ENCODE assay signal across 8 cellular contexts in genomic region chr9:132242621-132243155, GRCh38.
A peak's percentile ranks its signal among the peaks of the same experiment; 100 is the strongest.
DNase-seq lines count a peak whose midpoint lies in the region; ATAC-seq, FAIRE-seq and TF ChIP-seq lines count a peak whose summit lies in the region.

No MANE protein-coding gene starts in this region.

- H3K4me1 Mint-ChIP-seq in CD14-positive monocyte: peaks cover 31% of the 10 kb centered on the region
- H3K4me1 Mint-ChIP-seq in natural killer cell: peaks cover 6 to 15% of the 10 kb centered on the region in 2 donors

- H3K4me3 Mint-ChIP-seq in CD14-positive monocyte: peak overlapping the region; percentile 93 to 97
- H3K4me3 Mint-ChIP-seq in natural killer cell: peak overlapping the region; percentile 99

- H3K4me3 ChIP-seq in Jurkat, Clone E6-1 (ENCODE audit: low read length): peak overlapping the region; percentile 70
- H3K4me3 ChIP-seq in cardiac fibroblast (replicated peaks in 1 of 2; ENCODE audit: low read depth in 2 of 2, low read length in 2 of 2): peak overlapping the region; percentile 57 to 58

- DNase-seq in CD14-positive monocyte (ENCODE audit: low spot score): no peak
- DNase-seq in Jurkat, Clone E6-1 (ENCODE audit: low read depth, low spot score): no peak
- DNase-seq in cardiac fibroblast (ENCODE audit: low read depth in 2 of 2): no peak
- DNase-seq in natural killer cell: no peak
- no peak for DNase-seq in effector CD8-positive, alpha-beta T cell (lab: John Stamatoyannopoulos, UW)
- DNase-seq in putamen (ENCODE audit: low spot score): no peak
- no peak for DNase-seq in RCC 7860 (ENCODE audit: low spot score)
- no peak for DNase-seq in stimulated activated CD4-positive, alpha-beta T cell treated with anti-CD3 and anti-CD28 coated beads, Interleukin-1b, Interleukin-23, amount 100 ng/mL, for 48 hours

- no peak for FAIRE-seq in RCC 7860 (lab: Jason Lieb, UNC)

- peaks cover 0 to 2% (median 0%) of the 10 kb centered on the region in 7 donors for H3K9me3 Mint-ChIP-seq in CD14-positive monocyte
- no peaks in the 10 kb centered on the region for H3K9me3 Mint-ChIP-seq in natural killer cell

- TF ChIP-seq CTCF in CD14-positive monocyte (IDR thresholded peaks at IDR 0.05) (no peak), cardiac fibroblast (IDR thresholded peaks at IDR 0.05; ENCODE audit: low read depth, low read length) (no peak), natural killer cell (IDR thresholded peaks at IDR 0.05) (no peak)

- peak overlapping the region; percentile 42 to 93 (median 86) for H3K27ac Mint-ChIP-seq in CD14-positive monocyte
- H3K27ac Mint-ChIP-seq in natural killer cell: peak overlapping the region; percentile 50 to 89

- no peak for ATAC-seq in natural killer cell

- intact Hi-C loops in CD14-positive monocyte (cut with micrococcal nuclease) (loop anchor here in 1 of 2 donors (10.0 kb wide), 1 partner anchor 168 kb away; the partner anchor contains the start of gene MED27), natural killer cell (cut with micrococcal nuclease) (loop anchor here (10.0 kb wide), 1 partner anchor 648 kb away; no protein-coding TSS in a partner anchor)

- H3K27me3 Mint-ChIP-seq in CD14-positive monocyte (ENCODE audit: low read depth in 3 of 3) (peaks cover 15 to 59% (median 51%) of the 10 kb centered on the region in 3 donors), natural killer cell (ENCODE audit: low read depth in 2 of 2) (peaks cover 0 to 12% of the 10 kb centered on the region in 2 donors)

- no peaks in the 10 kb centered on the region for H3K36me3 Mint-ChIP-seq in CD14-positive monocyte
- H3K36me3 Mint-ChIP-seq in natural killer cell: no peaks in the 10 kb centered on the region
